20 cellular contexts compared by ENCODE assay signal in the genomic region with DNA sequence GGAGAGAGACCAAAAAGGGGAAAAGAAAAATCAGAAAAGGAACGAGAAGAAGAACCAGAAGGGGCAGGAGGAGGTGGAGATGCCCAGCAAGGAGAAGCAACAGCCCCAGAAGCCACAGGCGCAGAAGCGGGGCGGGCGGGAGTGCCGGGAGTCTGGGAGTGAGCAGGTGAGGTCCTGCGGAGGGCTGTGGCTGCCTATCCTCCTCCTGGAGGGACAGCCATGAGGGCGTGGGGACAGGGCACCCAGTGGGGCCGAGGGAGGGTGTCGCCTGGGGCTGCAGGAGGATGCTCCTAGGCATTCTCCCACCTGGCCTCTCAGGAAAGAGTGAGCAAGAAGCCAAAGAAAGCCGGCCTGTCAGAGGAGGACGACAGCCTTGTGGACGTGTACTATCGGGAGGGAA. TPM values are rescaled to one million over a fixed set of nuclear protein-coding genes. Genes with fewer than 3 reads are reported as not detected.
"Had no signal": no experiment of that assay in that cellular context is flagged by ENCODE, and none has a peak within 500 bp of the region (broad histone marks: within the 10 kb centered on the region; RNA-seq: fewer than 3 reads in every experiment).

No MANE protein-coding gene starts in this region.

- H3K4me3 ChIP-seq: hepatocyte, left ventricle myocardium inferior, sigmoid colon, upper lobe of left lung had no signal

- H3K27ac ChIP-seq: epithelial cell of prostate, hepatocyte, left ventricle myocardium inferior, sigmoid colon, upper lobe of left lung had no signal

- H3K79me2 ChIP-seq: hepatocyte had no signal

- H3K27me3 Mint-ChIP-seq: dendritic cell treated with granulocyte-macrophage colony-stimulating factor and Interleukin-4, amounts not matched to agents 40 ng/mL and 50 ng/mL, for 4 days; effector memory CD8-positive, alpha-beta T cell; stimulated activated naive CD8-positive, alpha-beta T cell treated with anti-CD3 and anti-CD28 coated beads, Interleukin-15, Interleukin-2, amounts not matched to agents 100 ng/mL and 50 ng/mL, for 24 hours had no signal

- H3K27ac Mint-ChIP-seq: dendritic cell treated with granulocyte-macrophage colony-stimulating factor and Interleukin-4, amounts not matched to agents 40 ng/mL and 50 ng/mL, for 4 days; stimulated activated naive CD8-positive, alpha-beta T cell treated with anti-CD3 and anti-CD28 coated beads, Interleukin-15, Interleukin-2, amounts not matched to agents 100 ng/mL and 50 ng/mL, for 24 hours had no signal

- H3K4me3 Mint-ChIP-seq: dendritic cell treated with granulocyte-macrophage colony-stimulating factor and Interleukin-4, amounts not matched to agents 40 ng/mL and 50 ng/mL, for 4 days; effector memory CD8-positive, alpha-beta T cell; nephron progenitor cell; stimulated activated naive CD8-positive, alpha-beta T cell treated with anti-CD3 and anti-CD28 coated beads, Interleukin-15, Interleukin-2, amounts not matched to agents 100 ng/mL and 50 ng/mL, for 24 hours had no signal

- DNase-seq: activated CD8-positive, alpha-beta memory T cell treated with anti-CD3 and anti-CD28 coated beads, Interleukin-2, amount 50 U/mL, for 48 hours; activated effector memory CD4-positive, alpha-beta T cell treated with Interleukin-2 at 50 U/mL for 16 hours; central memory CD4-positive, alpha-beta T cell; effector memory CD8-positive, alpha-beta T cell; kidney; left ventricle myocardium inferior; nephron progenitor cell; sigmoid colon; SK-N-SH; stimulated activated CD4-positive, alpha-beta T cell treated with anti-CD3 and anti-CD28 coated beads, Interleukin-2, amount 100 ng/mL, for 24 hours had no signal

- H3K4me2 ChIP-seq: hepatocyte, SK-N-SH had no signal

- H3K9me3 ChIP-seq: left ventricle myocardium inferior, sigmoid colon, SK-N-SH, upper lobe of left lung had no signal

- H3K9me3 Mint-ChIP-seq: dendritic cell treated with granulocyte-macrophage colony-stimulating factor and Interleukin-4, amounts not matched to agents 40 ng/mL and 50 ng/mL, for 4 days; effector memory CD8-positive, alpha-beta T cell; nephron progenitor cell; stimulated activated naive CD8-positive, alpha-beta T cell treated with anti-CD3 and anti-CD28 coated beads, Interleukin-15, Interleukin-2, amounts not matched to agents 100 ng/mL and 50 ng/mL, for 24 hours had no signal

- H3K9ac ChIP-seq: SK-N-SH had no signal

- H3K4me1 Mint-ChIP-seq: nephron progenitor cell had no signal

- ATAC-seq: effector memory CD8-positive, alpha-beta T cell had no signal

- H2AFZ ChIP-seq: hepatocyte had no signal

- H3K27me3 ChIP-seq: hepatocyte, sigmoid colon, upper lobe of left lung had no signal

RNA-seq across cellular contexts. Expression of gene CALHM1, which starts 18.3 kb away (rescaled TPM):
- total RNA-seq: hepatocyte, kidney, left ventricle myocardium inferior, mesenteric fat pad, osteoblast, pulmonary artery endothelial cell, sigmoid colon, temporal lobe, upper lobe of left lung had no signal
- polyA plus RNA-seq: adipose tissue, SK-N-SH had no signal

RNA-seq across cellular contexts. Expression of gene CALHM3, which starts 38.6 kb away (rescaled TPM):
- total RNA-seq: hepatocyte, kidney, left ventricle myocardium inferior, mesenteric fat pad, osteoblast, pulmonary artery endothelial cell, sigmoid colon, temporal lobe had no signal
- polyA plus RNA-seq: hepatocyte, sigmoid colon, SK-N-SH had no signal
